1 cellular context compared by ENCODE assay signal in the genomic region with DNA sequence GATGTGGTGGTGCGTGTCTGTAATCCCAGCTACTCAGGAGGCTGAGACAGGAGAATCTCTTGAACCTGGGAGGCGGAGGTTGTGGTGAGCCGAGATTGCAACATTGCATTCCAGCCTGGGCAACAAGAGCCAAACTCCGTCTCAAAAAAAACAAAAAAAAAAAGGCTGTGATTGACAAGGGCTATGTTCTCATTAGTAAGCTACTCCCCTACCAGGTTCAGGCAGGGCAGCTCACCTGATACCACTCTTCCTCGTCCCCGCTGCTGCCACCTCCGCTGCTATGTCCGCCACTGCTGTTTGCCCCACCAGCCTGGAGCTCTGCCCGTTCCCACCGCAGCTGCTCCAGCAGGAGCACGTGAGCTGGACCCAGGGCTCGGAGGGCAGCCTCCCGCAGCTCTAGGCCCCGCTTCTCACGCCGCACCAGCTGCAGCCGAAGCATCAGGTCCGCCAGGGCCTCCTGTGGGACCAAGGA.
TF ChIP-seq lines count a peak whose summit lies in the region.

No MANE protein-coding gene starts in this region.

TF ChIP-seq in HepG2, 621 proteins besides CTCF, POLR2A, EP300 and RAD21 (continued from another document and continues in another):
- TF ChIP-seq ZNF772 (CRISPR knock-in tag; IDR thresholded peaks at IDR 0.05): peak; percentile 69; the same call in 1 of the 2 replicates
- TF ChIP-seq, protein P1, sequence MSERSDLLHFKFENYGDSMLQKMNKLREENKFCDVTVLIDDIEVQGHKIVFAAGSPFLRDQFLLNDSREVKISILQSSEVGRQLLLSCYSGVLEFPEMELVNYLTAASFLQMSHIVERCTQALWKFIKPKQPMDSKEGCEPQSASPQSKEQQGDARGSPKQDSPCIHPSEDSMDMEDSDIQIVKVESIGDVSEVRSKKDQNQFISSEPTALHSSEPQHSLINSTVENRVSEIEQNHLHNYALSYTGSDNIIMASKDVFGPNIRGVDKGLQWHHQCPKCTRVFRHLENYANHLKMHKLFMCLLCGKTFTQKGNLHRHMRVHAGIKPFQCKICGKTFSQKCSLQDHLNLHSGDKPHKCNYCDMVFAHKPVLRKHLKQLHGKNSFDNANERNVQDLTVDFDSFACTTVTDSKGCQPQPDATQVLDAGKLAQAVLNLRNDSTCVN (CRISPR knock-in tag; IDR thresholded peaks at IDR 0.05; ENCODE audit: borderline replicate concordance): 0 out of 2 replicates have a peak, but pooled peaks have one; percentile 41
- peak; percentile 18; the same call in 1 of the 2 replicates for TF ChIP-seq NR2F2 (IDR thresholded peaks at IDR 0.05; ENCODE audit: borderline replicate concordance, low read depth)
- TF ChIP-seq, protein P2, sequence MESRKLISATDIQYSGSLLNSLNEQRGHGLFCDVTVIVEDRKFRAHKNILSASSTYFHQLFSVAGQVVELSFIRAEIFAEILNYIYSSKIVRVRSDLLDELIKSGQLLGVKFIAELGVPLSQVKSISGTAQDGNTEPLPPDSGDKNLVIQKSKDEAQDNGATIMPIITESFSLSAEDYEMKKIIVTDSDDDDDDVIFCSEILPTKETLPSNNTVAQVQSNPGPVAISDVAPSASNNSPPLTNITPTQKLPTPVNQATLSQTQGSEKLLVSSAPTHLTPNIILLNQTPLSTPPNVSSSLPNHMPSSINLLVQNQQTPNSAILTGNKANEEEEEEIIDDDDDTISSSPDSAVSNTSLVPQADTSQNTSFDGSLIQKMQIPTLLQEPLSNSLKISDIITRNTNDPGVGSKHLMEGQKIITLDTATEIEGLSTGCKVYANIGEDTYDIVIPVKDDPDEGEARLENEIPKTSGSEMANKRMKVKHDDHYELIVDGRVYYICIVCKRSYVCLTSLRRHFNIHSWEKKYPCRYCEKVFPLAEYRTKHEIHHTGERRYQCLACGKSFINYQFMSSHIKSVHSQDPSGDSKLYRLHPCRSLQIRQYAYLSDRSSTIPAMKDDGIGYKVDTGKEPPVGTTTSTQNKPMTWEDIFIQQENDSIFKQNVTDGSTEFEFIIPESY (CRISPR knock-in tag; IDR thresholded peaks at IDR 0.05): peak; percentile 23; the same call in 1 of the 2 replicates
- no peak for TF ChIP-seq RELA (CRISPR knock-in tag; IDR thresholded peaks at IDR 0.05)
- TF ChIP-seq KDM1A (CRISPR knock-in tag; IDR thresholded peaks at IDR 0.05): peak; percentile 67; the same call in 1 of the 2 replicates
- TF ChIP-seq ELF3 (CRISPR knock-in tag; IDR thresholded peaks at IDR 0.05): no peak
- TF ChIP-seq ZNF441 (CRISPR knock-in tag; IDR thresholded peaks at IDR 0.05; ENCODE audit: borderline replicate concordance): peak; percentile 93
- TF ChIP-seq, protein P3, sequence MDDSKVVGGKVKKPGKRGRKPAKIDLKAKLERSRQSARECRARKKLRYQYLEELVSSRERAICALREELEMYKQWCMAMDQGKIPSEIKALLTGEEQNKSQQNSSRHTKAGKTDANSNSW (CRISPR knock-in tag; IDR thresholded peaks at IDR 0.05; ENCODE audit: borderline replicate concordance): no peak
- TF ChIP-seq SRF (IDR thresholded peaks at IDR 0.05; ENCODE audit: low read depth, low read length): no peak
- TF ChIP-seq, protein P4, sequence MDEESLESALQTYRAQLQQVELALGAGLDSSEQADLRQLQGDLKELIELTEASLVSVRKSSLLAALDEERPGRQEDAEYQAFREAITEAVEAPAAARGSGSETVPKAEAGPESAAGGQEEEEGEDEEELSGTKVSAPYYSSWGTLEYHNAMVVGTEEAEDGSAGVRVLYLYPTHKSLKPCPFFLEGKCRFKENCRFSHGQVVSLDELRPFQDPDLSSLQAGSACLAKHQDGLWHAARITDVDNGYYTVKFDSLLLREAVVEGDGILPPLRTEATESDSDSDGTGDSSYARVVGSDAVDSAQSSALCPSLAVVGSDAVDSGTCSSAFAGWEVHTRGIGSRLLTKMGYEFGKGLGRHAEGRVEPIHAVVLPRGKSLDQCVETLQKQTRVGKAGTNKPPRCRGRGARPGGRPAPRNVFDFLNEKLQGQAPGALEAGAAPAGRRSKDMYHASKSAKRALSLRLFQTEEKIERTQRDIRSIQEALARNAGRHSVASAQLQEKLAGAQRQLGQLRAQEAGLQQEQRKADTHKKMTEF (CRISPR knock-in tag; IDR thresholded peaks at IDR 0.05): peak; percentile 72
- TF ChIP-seq MXI1 (IDR thresholded peaks at IDR 0.05; ENCODE audit: borderline replicate concordance, low read depth, low read length): peak; percentile 13; the same call in 1 of the 3 replicates
- TF ChIP-seq ZMYM4 (CRISPR knock-in tag; IDR thresholded peaks at IDR 0.05): peak; percentile 13; the same call in 1 of the 2 replicates
- TF ChIP-seq, protein P5, sequence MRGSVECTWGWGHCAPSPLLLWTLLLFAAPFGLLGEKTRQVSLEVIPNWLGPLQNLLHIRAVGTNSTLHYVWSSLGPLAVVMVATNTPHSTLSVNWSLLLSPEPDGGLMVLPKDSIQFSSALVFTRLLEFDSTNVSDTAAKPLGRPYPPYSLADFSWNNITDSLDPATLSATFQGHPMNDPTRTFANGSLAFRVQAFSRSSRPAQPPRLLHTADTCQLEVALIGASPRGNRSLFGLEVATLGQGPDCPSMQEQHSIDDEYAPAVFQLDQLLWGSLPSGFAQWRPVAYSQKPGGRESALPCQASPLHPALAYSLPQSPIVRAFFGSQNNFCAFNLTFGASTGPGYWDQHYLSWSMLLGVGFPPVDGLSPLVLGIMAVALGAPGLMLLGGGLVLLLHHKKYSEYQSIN (CRISPR knock-in tag; IDR thresholded peaks at IDR 0.05; ENCODE audit: borderline replicate concordance): no peak
- peak; percentile 56 for TF ChIP-seq KAT8 (CRISPR knock-in tag; IDR thresholded peaks at IDR 0.05)
- no peak for TF ChIP-seq PRPF4 (IDR thresholded peaks at IDR 0.05; ENCODE audit: low read depth, low read length, poor library complexity, severe bottlenecking)
- no peak for TF ChIP-seq MIER2 (CRISPR knock-in tag; IDR thresholded peaks at IDR 0.05)
- 0 out of 2 replicates have a peak, but pooled peaks have one; percentile 8 for TF ChIP-seq FOXP1 (IDR thresholded peaks at IDR 0.05)
- TF ChIP-seq FOXP1 (CRISPR knock-in tag; IDR thresholded peaks at IDR 0.05): peak; percentile 20; the same call in 1 of the 2 replicates
- TF ChIP-seq EED (CRISPR knock-in tag; IDR thresholded peaks at IDR 0.05): 0 out of 2 replicates have a peak, but pooled peaks have one; percentile 23
- TF ChIP-seq, protein P6, sequence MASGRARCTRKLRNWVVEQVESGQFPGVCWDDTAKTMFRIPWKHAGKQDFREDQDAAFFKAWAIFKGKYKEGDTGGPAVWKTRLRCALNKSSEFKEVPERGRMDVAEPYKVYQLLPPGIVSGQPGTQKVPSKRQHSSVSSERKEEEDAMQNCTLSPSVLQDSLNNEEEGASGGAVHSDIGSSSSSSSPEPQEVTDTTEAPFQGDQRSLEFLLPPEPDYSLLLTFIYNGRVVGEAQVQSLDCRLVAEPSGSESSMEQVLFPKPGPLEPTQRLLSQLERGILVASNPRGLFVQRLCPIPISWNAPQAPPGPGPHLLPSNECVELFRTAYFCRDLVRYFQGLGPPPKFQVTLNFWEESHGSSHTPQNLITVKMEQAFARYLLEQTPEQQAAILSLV (CRISPR knock-in tag; IDR thresholded peaks at IDR 0.05; ENCODE audit: borderline replicate concordance): no peak
- TF ChIP-seq ZMYM3 (CRISPR knock-in tag; IDR thresholded peaks at IDR 0.05): peak; percentile 95
- no peak for TF ChIP-seq ZNF274 (CRISPR knock-in tag; IDR thresholded peaks at IDR 0.05)
- peak; percentile 79 for TF ChIP-seq ZFX (CRISPR knock-in tag; IDR thresholded peaks at IDR 0.05; ENCODE audit: low read depth)
- no peak for TF ChIP-seq KAT2B (IDR thresholded peaks at IDR 0.05; ENCODE audit: borderline replicate concordance, low read depth, low read length)
- TF ChIP-seq SALL1 (CRISPR knock-in tag; IDR thresholded peaks at IDR 0.05): peak; percentile 60
- peak; percentile 44; the same call in 1 of the 2 replicates for TF ChIP-seq ZNF768 (CRISPR knock-in tag; IDR thresholded peaks at IDR 0.05)
- TF ChIP-seq, protein P7, sequence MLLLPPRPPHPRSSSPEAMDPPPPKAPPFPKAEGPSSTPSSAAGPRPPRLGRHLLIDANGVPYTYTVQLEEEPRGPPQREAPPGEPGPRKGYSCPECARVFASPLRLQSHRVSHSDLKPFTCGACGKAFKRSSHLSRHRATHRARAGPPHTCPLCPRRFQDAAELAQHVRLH (CRISPR knock-in tag; IDR thresholded peaks at IDR 0.05; ENCODE audit: borderline replicate concordance, low read depth): peak; percentile 42; the same call in 1 of the 2 replicates
- no peak for TF ChIP-seq NONO (IDR thresholded peaks at IDR 0.05)
- TF ChIP-seq NONO (CRISPR knock-in tag; conservative IDR thresholded peaks at IDR 0.05): no peak; the same call in 1 of the 2 replicates
- 0 out of 2 replicates have a peak, but pooled peaks have one; percentile 55 for TF ChIP-seq SP5 (CRISPR knock-in tag; IDR thresholded peaks at IDR 0.05; ENCODE audit: borderline replicate concordance, low read depth)
- TF ChIP-seq WIZ (CRISPR knock-in tag; IDR thresholded peaks at IDR 0.05): no peak
- no peak for TF ChIP-seq RARG (CRISPR knock-in tag; IDR thresholded peaks at IDR 0.05; ENCODE audit: low read depth)
- TF ChIP-seq, protein P8, sequence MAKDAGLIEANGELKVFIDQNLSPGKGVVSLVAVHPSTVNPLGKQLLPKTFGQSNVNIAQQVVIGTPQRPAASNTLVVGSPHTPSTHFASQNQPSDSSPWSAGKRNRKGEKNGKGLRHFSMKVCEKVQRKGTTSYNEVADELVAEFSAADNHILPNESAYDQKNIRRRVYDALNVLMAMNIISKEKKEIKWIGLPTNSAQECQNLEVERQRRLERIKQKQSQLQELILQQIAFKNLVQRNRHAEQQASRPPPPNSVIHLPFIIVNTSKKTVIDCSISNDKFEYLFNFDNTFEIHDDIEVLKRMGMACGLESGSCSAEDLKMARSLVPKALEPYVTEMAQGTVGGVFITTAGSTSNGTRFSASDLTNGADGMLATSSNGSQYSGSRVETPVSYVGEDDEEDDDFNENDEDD (CRISPR knock-in tag; IDR thresholded peaks at IDR 0.05; ENCODE audit: borderline replicate concordance): peak; percentile 67; the same call in 1 of the 2 replicates
- no peak for TF ChIP-seq U2AF2 (IDR thresholded peaks at IDR 0.05; ENCODE audit: low read depth, low read length)
- TF ChIP-seq NCOA2 (CRISPR knock-in tag; IDR thresholded peaks at IDR 0.05): peak; percentile 51; the same call in 1 of the 2 replicates
- TF ChIP-seq, protein P9, sequence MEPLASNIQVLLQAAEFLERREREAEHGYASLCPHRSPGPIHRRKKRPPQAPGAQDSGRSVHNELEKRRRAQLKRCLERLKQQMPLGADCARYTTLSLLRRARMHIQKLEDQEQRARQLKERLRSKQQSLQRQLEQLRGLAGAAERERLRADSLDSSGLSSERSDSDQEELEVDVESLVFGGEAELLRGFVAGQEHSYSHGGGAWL (CRISPR knock-in tag; IDR thresholded peaks at IDR 0.05): peak; percentile 66; the same call in 1 of the 2 replicates
- TF ChIP-seq BCL6 (CRISPR knock-in tag; IDR thresholded peaks at IDR 0.05): peak; percentile 35; the same call in 1 of the 2 replicates
- peak; percentile 38 for TF ChIP-seq YY1 (IDR thresholded peaks at IDR 0.05; ENCODE audit: insufficient read depth, insufficient replicate concordance, low read depth, low read length)
- 0 out of 2 replicates have a peak, but pooled peaks have one; percentile 40 for TF ChIP-seq KDM2A (CRISPR knock-in tag; IDR thresholded peaks at IDR 0.05; ENCODE audit: borderline replicate concordance, low read depth)
- no peak for TF ChIP-seq RFX1 (IDR thresholded peaks at IDR 0.05)
- TF ChIP-seq SOX6 (IDR thresholded peaks at IDR 0.05): no peak
- TF ChIP-seq SOX6 (CRISPR knock-in tag; IDR thresholded peaks at IDR 0.05): peak; percentile 19; the same call in 1 of the 2 replicates
- TF ChIP-seq MTA3 (CRISPR knock-in tag; IDR thresholded peaks at IDR 0.05): no peak
- no peak for TF ChIP-seq SRSF9 (IDR thresholded peaks at IDR 0.05; ENCODE audit: borderline replicate concordance, insufficient read depth, low read depth, low read length, poor library complexity, severe bottlenecking)
- TF ChIP-seq PRMT3 (CRISPR knock-in tag; IDR thresholded peaks at IDR 0.05; ENCODE audit: borderline replicate concordance, low read depth): no peak
- TF ChIP-seq, protein P10, sequence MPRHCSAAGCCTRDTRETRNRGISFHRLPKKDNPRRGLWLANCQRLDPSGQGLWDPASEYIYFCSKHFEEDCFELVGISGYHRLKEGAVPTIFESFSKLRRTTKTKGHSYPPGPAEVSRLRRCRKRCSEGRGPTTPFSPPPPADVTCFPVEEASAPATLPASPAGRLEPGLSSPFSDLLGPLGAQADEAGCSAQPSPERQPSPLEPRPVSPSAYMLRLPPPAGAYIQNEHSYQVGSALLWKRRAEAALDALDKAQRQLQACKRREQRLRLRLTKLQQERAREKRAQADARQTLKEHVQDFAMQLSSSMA (CRISPR knock-in tag; IDR thresholded peaks at IDR 0.05): 0 out of 2 replicates have a peak, but pooled peaks have one; percentile 25
- no peak for TF ChIP-seq NR3C1 (CRISPR knock-in tag; IDR thresholded peaks at IDR 0.05)
- no peak for TF ChIP-seq ZZZ3 (CRISPR knock-in tag; IDR thresholded peaks at IDR 0.05; ENCODE audit: borderline replicate concordance)
- TF ChIP-seq MTA1 (CRISPR knock-in tag; IDR thresholded peaks at IDR 0.05; ENCODE audit: borderline replicate concordance): peak; percentile 43; the same call in 1 of the 2 replicates
- no peak for TF ChIP-seq ZNF607 (CRISPR knock-in tag; IDR thresholded peaks at IDR 0.05; ENCODE audit: borderline replicate concordance)
- TF ChIP-seq, protein P11, sequence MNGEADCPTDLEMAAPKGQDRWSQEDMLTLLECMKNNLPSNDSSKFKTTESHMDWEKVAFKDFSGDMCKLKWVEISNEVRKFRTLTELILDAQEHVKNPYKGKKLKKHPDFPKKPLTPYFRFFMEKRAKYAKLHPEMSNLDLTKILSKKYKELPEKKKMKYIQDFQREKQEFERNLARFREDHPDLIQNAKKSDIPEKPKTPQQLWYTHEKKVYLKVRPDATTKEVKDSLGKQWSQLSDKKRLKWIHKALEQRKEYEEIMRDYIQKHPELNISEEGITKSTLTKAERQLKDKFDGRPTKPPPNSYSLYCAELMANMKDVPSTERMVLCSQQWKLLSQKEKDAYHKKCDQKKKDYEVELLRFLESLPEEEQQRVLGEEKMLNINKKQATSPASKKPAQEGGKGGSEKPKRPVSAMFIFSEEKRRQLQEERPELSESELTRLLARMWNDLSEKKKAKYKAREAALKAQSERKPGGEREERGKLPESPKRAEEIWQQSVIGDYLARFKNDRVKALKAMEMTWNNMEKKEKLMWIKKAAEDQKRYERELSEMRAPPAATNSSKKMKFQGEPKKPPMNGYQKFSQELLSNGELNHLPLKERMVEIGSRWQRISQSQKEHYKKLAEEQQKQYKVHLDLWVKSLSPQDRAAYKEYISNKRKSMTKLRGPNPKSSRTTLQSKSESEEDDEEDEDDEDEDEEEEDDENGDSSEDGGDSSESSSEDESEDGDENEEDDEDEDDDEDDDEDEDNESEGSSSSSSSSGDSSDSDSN (CRISPR knock-in tag; IDR thresholded peaks at IDR 0.05): peak; percentile 78
- no peak for TF ChIP-seq GLI4 (CRISPR knock-in tag; IDR thresholded peaks at IDR 0.05; ENCODE audit: borderline replicate concordance)
- TF ChIP-seq, protein P12, sequence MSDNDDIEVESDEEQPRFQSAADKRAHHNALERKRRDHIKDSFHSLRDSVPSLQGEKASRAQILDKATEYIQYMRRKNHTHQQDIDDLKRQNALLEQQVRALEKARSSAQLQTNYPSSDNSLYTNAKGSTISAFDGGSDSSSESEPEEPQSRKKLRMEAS (IDR thresholded peaks at IDR 0.05): peak; percentile 82
